36 cellular contexts compared by ENCODE assay signal in the genomic region with DNA sequence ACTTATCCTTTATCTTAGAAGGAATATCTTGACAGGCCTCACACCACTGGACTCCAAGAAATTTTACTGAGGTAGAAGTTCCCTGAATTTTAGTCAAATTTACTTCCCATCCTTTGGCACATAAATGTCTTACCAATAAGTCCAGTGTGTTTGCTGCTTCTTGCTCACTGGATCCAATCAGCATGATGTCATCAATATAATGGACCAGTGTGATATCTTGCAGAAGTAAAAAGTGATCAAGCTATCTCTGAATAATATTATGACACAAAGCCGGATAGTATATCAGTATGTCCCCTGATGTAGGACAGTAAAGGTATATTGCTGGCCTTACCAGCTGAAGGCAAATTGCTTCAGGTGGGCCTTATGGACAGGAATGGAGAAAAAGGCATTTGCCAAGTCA.
"Had no signal": no experiment of that assay in that cellular context is flagged by ENCODE, and none has a peak within 500 bp of the region (broad histone marks: within the 10 kb centered on the region; RNA-seq: fewer than 3 reads in every experiment).

No MANE protein-coding gene starts in this region.

- DNase-seq: activated B cell treated with CpG ODN at 0.5 μM for 24 hours; activated CD4-positive, alpha-beta memory T cell treated with anti-CD3 and anti-CD28 coated beads for 36 hours; activated CD4-positive, alpha-beta T cell treated with anti-CD3 and anti-CD28 coated beads for 4 hours; activated CD4-positive, alpha-beta T cell treated with anti-CD3 and anti-CD28 coated beads, Interleukin-2, amount 10 ng/mL, durations not matched to agents 24 days and 14 days; activated CD4-positive, alpha-beta T cell treated with anti-CD3 and anti-CD28 coated beads, Interleukin-2, amount 50 U/mL, for 1 hour; activated CD4-positive, alpha-beta T cell treated with anti-CD3 and anti-CD28 coated beads, Interleukin-2, amount 50 U/mL, for 4 hours; activated CD4-positive, CD25-positive, alpha-beta regulatory T cell treated with anti-CD3 and anti-CD28 coated beads, Interleukin-2, amount 50 U/mL, for 72 hours; activated CD8-positive, alpha-beta memory T cell treated with anti-CD3 and anti-CD28 coated beads, Interleukin-2, amount 50 U/mL, for 4 hours; activated CD8-positive, alpha-beta T cell treated with anti-CD3 and anti-CD28 coated beads for 36 hours; activated gamma-delta T cell treated with Interleukin-2 at 50 U/mL for 16 hours; activated naive CD4-positive, alpha-beta T cell; activated naive CD4-positive, alpha-beta T cell treated with anti-CD3 and anti-CD28 coated beads for 36 hours; activated naive CD4-positive, alpha-beta T cell treated with anti-CD3 and anti-CD28 coated beads, Interleukin-2, amount 50 U/mL, for 16 hours; activated naive CD8-positive, alpha-beta T cell treated with anti-CD3 and anti-CD28 coated beads for 36 hours; activated T-cell treated with anti-CD3 and anti-CD28 coated beads for 4 hours; activated T-cell treated with anti-CD3 and anti-CD28 coated beads, Interleukin-2, amount 50 U/mL, for 1 hour; activated T-cell treated with anti-CD3 and anti-CD28 coated beads, Interleukin-2, amount 50 U/mL, for 4 hours; activated T-cell treated with anti-CD3 and anti-CD28 coated beads, Interleukin-2, amount 50 U/mL, for 72 hours; adrenal gland; amniotic stem cell; aorta; body of pancreas; brain microvascular endothelial cell; central memory CD4-positive, alpha-beta T cell; T-helper 1 cell; T-helper 2 cell; T-helper 9 cell had no signal

- H3K27me3 Mint-ChIP-seq: activated B cell treated with CpG ODN at 0.5 μM for 24 hours; activated CD4-positive, alpha-beta memory T cell treated with anti-CD3 and anti-CD28 coated beads for 36 hours; activated CD8-positive, alpha-beta T cell treated with anti-CD3 and anti-CD28 coated beads for 36 hours; activated naive CD8-positive, alpha-beta T cell treated with anti-CD3 and anti-CD28 coated beads for 36 hours; activated T-helper 17 cell treated with anti-CD3 and anti-CD28 coated beads, Interleukin-2, amount 50 U/mL, for 72 hours had no signal

- H3K27ac Mint-ChIP-seq: activated B cell treated with CpG ODN at 0.5 μM for 24 hours; activated CD4-positive, alpha-beta memory T cell treated with anti-CD3 and anti-CD28 coated beads for 36 hours; activated CD4-positive, alpha-beta T cell treated with anti-CD3 and anti-CD28 coated beads, Interleukin-2, amount 10 ng/mL, durations not matched to agents 24 days and 14 days; activated CD8-positive, alpha-beta T cell treated with anti-CD3 and anti-CD28 coated beads for 36 hours; activated naive CD4-positive, alpha-beta T cell treated with anti-CD3 and anti-CD28 coated beads for 36 hours; activated naive CD4-positive, alpha-beta T cell treated with anti-CD3 and anti-CD28 coated beads, Interleukin-2, amount 50 U/mL, for 72 hours; activated naive CD8-positive, alpha-beta T cell treated with anti-CD3 and anti-CD28 coated beads for 36 hours; activated T-cell treated with anti-CD3 and anti-CD28 coated beads, Interleukin-2, amount 50 U/mL, for 72 hours; activated T-helper 1 cell treated with anti-CD3 and anti-CD28 coated beads, Interleukin-12 subunit alpha, Interleukin-12 subunit beta, Interleukin-2, Interleukin-4 antibody, amounts not matched to agents 30 ng/mL and 10 ng/mL and 1 ng/mL, durations not matched to agents 14 hours and 24 hours and 36 hours; activated T-helper 17 cell treated with anti-CD3 and anti-CD28 coated beads, Interleukin-2, amount 50 U/mL, for 72 hours; T-helper 1 cell treated with Interleukin-12 subunit alpha and Interleukin-12 subunit beta and Interleukin-4 antibody, amounts not matched to agents 30 μg/mL and 1 μg/mL, for 36 hours; T-helper 2 cell treated with Interferon-gamma antibody and Interleukin-4, amounts not matched to agents 5 μg/mL and 100 μg/mL, for 36 hours had no signal

- H3K27me3 ChIP-seq: adrenal gland, body of pancreas, brain microvascular endothelial cell, breast epithelium had no signal

- H3K4me3 Mint-ChIP-seq: activated B cell treated with CpG ODN at 0.5 μM for 24 hours; activated CD4-positive, alpha-beta memory T cell treated with anti-CD3 and anti-CD28 coated beads for 36 hours; activated CD4-positive, alpha-beta T cell treated with anti-CD3 and anti-CD28 coated beads, Interleukin-2, amount 10 ng/mL, durations not matched to agents 24 days and 14 days; activated CD8-positive, alpha-beta T cell treated with anti-CD3 and anti-CD28 coated beads for 36 hours; activated naive CD4-positive, alpha-beta T cell treated with anti-CD3 and anti-CD28 coated beads for 36 hours; activated naive CD8-positive, alpha-beta T cell treated with anti-CD3 and anti-CD28 coated beads for 36 hours; activated T-cell treated with anti-CD3 and anti-CD28 coated beads, Interleukin-2, amount 50 U/mL, for 4 hours; activated T-cell treated with anti-CD3 and anti-CD28 coated beads, Interleukin-2, amount 50 U/mL, for 72 hours; activated T-helper 1 cell treated with anti-CD3 and anti-CD28 coated beads, Interleukin-12 subunit alpha, Interleukin-12 subunit beta, Interleukin-2, Interleukin-4 antibody, amounts not matched to agents 30 ng/mL and 10 ng/mL and 1 ng/mL, durations not matched to agents 14 hours and 24 hours and 36 hours; activated T-helper 17 cell treated with anti-CD3 and anti-CD28 coated beads, Interleukin-2, amount 50 U/mL, for 72 hours; T-helper 1 cell treated with Interleukin-12 subunit alpha and Interleukin-12 subunit beta and Interleukin-4 antibody, amounts not matched to agents 30 μg/mL and 1 μg/mL, for 36 hours; T-helper 2 cell treated with Interferon-gamma antibody and Interleukin-4, amounts not matched to agents 5 μg/mL and 100 μg/mL, for 36 hours had no signal

- H3K9me3 ChIP-seq: adrenal gland, body of pancreas, breast epithelium had no signal

- H3K4me1 Mint-ChIP-seq: activated CD4-positive, alpha-beta T cell treated with anti-CD3 and anti-CD28 coated beads, Interleukin-2, amount 10 ng/mL, durations not matched to agents 24 days and 14 days; activated T-helper 17 cell treated with anti-CD3 and anti-CD28 coated beads, Interleukin-2, amount 50 U/mL, for 72 hours had no signal

- FAIRE-seq: astrocyte, TTC549 had no signal

- H3K4me3 ChIP-seq: adrenal gland, body of pancreas, breast epithelium had no signal

- H3K4me1 ChIP-seq: body of pancreas, breast epithelium had no signal

- ATAC-seq: activated CD8-positive, alpha-beta T cell treated with anti-CD3 and anti-CD28 coated beads for 36 hours; activated naive CD4-positive, alpha-beta T cell treated with anti-CD3 and anti-CD28 coated beads, Interleukin-2, amount 50 U/mL, for 72 hours; activated T-cell treated with anti-CD3 and anti-CD28 coated beads, Interleukin-2, amount 50 U/mL, for 4 hours; activated T-cell treated with anti-CD3 and anti-CD28 coated beads, Interleukin-2, amount 50 U/mL, for 72 hours; activated T-helper 17 cell treated with anti-CD3 and anti-CD28 coated beads, Interleukin-2, amount 50 U/mL, for 72 hours; body of pancreas had no signal

- H3K27ac ChIP-seq: adrenal gland, body of pancreas, brain microvascular endothelial cell, breast epithelium, VCaP had no signal

- H3K36me3 ChIP-seq: adrenal gland, brain microvascular endothelial cell, breast epithelium had no signal
